Comparison of ENCODE assay signal across 16 cellular contexts in genomic region chr6:169337881-169338445, GRCh38.
DNase-seq lines count a peak whose midpoint lies in the region; FAIRE-seq and TF ChIP-seq lines count a peak whose summit lies in the region.
"Had no signal": no experiment of that assay in that cellular context is flagged by ENCODE, and none has a peak within 500 bp of the region (broad histone marks: within the 10 kb centered on the region; RNA-seq: fewer than 3 reads in every experiment).

No MANE protein-coding gene starts in this region.

- no peak overlapping the region for H3K9ac ChIP-seq in H1 (replicated peaks in 1 of 4; ENCODE audit: extremely low read depth in 1 of 4, low read depth in 3 of 4, low read length in 3 of 4)

- H2BK20ac ChIP-seq in H1 (ENCODE audit: low read length): no peak overlapping the region

- intact Hi-C loops in adrenal gland (cut with DNase I): no loop called here

- POLR2A ChIA-PET in H1 (lab: Charles Lee; ENCODE audit: partially characterized antibody) (interaction anchor here (0.6 kb wide), 1 partner anchor 54 kb away, joined by 3 read pairs; no protein-coding TSS in a partner anchor), HEK293T (lab: Yijun Ruan, JAX) (no interaction called here)

- H3K79me1 ChIP-seq in H1 (ENCODE audit: low read depth, low read length): no peaks in the 10 kb centered on the region

- no peaks in the 10 kb centered on the region for H3K36me3 Mint-ChIP-seq in mesothelial cell of epicardium
- H3K36me3 Mint-ChIP-seq: CD8-positive, alpha-beta memory T cell had no signal

- TF ChIP-seq POLR2A in H1 (IDR thresholded peaks at IDR 0.05; ENCODE audit: control extremely low read depth in 1 of 2, low read depth in 2 of 2, low read length in 2 of 2): no peak
- TF ChIP-seq POLR2A in adrenal gland (IDR thresholded peaks at IDR 0.05): no peak

- no peaks in the 10 kb centered on the region for H3K27me3 ChIP-seq in H1 (replicated peaks in 1 of 4; ENCODE audit: control insufficient read depth in 3 of 4, extremely low read depth in 1 of 4, insufficient read depth in 3 of 4, low read length in 3 of 4)
- H3K27me3 ChIP-seq in adrenal gland: no peaks in the 10 kb centered on the region

- H3K4me3 ChIP-seq in H1 (ENCODE audit: extremely low read depth in 1 of 4, insufficient read depth in 2 of 4, low read depth in 3 of 4, low read length in 4 of 4) (no peak overlapping the region), adrenal gland (no peak overlapping the region)
- H3K4me3 ChIP-seq: GM12878, K562 had no signal

- in situ Hi-C loops in G401 (cut with HindIII; ENCODE audit: low sequenced_read_pairs): no loop called here
- in situ Hi-C loops in GM13977 (cut with MboI; ENCODE audit: low pct_unique_long_range_greater_than_20kb, low sequenced_read_pairs, unreplicated experiment): no loop called here

- H2BK5ac ChIP-seq in H1 (ENCODE audit: low read depth, low read length): no peak overlapping the region

- H4K20me1 ChIP-seq in H1 (replicated peaks in 1 of 2; ENCODE audit: control insufficient read depth in 1 of 2, insufficient read depth in 2 of 2, low read length in 2 of 2): no peaks in the 10 kb centered on the region

- no peak for FAIRE-seq in H1 (lab: Jason Lieb, UNC)
- FAIRE-seq: GM12878, K562 had no signal

- no peak overlapping the region for H2AFZ ChIP-seq in H1 (ENCODE audit: low read length)

- no peak overlapping the region for H3K4ac ChIP-seq in H1 (replicated peaks; ENCODE audit: insufficient read length, low read depth, low read length)

- TF ChIP-seq CTCF in H1 (IDR thresholded peaks at IDR 0.05; ENCODE audit: control extremely low read depth in 1 of 3, insufficient read depth in 1 of 3, low read depth in 1 of 3, low read length in 3 of 3): no peak
- no peak for TF ChIP-seq CTCF in mesothelial cell of epicardium (IDR thresholded peaks at IDR 0.05; ENCODE audit: unreplicated experiment)
- TF ChIP-seq CTCF in adrenal gland (IDR thresholded peaks at IDR 0.05): no peak
- TF ChIP-seq CTCF in GM13977 (IDR thresholded peaks at IDR 0.05; ENCODE audit: extremely low read depth, insufficient read depth, missing control alignments): no peak

- peak overlapping the region; percentile 60 for H3K27ac Mint-ChIP-seq in mesothelial cell of epicardium
- H3K27ac Mint-ChIP-seq: CD8-positive, alpha-beta memory T cell had no signal

- H3K56ac ChIP-seq in H1 (replicated peaks; ENCODE audit: insufficient read length, low read depth, low read length): no peak overlapping the region

- H2AK5ac ChIP-seq in H1 (ENCODE audit: low read depth, low read length): no peak overlapping the region

- H3K9me3 Mint-ChIP-seq in mesothelial cell of epicardium: no peaks in the 10 kb centered on the region
- H3K9me3 Mint-ChIP-seq: CD8-positive, alpha-beta memory T cell had no signal

- peak; percentile 55 for DNase-seq in AG08395 (ENCODE audit: low spot score)
- DNase-seq in G401 (ENCODE audit: low spot score): peak; percentile 97
- DNase-seq in H1 (ENCODE audit: low read depth in 1 of 2, low spot score in 2 of 2): no peak
- no peak for DNase-seq in mesothelial cell of epicardium (ENCODE audit: low spot score in 2 of 2, unreplicated experiment in 2 of 2)
- DNase-seq in HEK293T (ENCODE audit: extremely low spot score): no peak
- no peak for DNase-seq in HK-2 (ENCODE audit: unreplicated experiment)
- no peak for DNase-seq in adrenal gland
- no peak for DNase-seq in GM13977 (ENCODE audit: low spot score)
- DNase-seq: CD8-positive, alpha-beta memory T cell; NCI-H1048; NCI-H146; NCI-H2107; NCI-H774; SIG-M5 had no signal

- no peaks in the 10 kb centered on the region for H3K79me2 ChIP-seq in H1 (ENCODE audit: control insufficient read depth in 1 of 2, insufficient read depth in 2 of 2, low read length in 2 of 2)

- peaks cover 41% of the 10 kb centered on the region for H3K4me1 Mint-ChIP-seq in mesothelial cell of epicardium
- H3K4me1 Mint-ChIP-seq: CD8-positive, alpha-beta memory T cell had no signal

- H3K18ac ChIP-seq in H1 (ENCODE audit: extremely low read depth, low read length): no peak overlapping the region

- H3K9me3 ChIP-seq in H1 (ENCODE audit: insufficient read depth in 2 of 2, low read depth in 1 of 2, low read length in 1 of 2) (no peaks in the 10 kb centered on the region; a peak in 1 of 4 replicates), adrenal gland (replicated peaks in 1 of 3) (no peaks in the 10 kb centered on the region)

- no peak overlapping the region for H4K5ac ChIP-seq in H1 (ENCODE audit: insufficient read length, low read depth, low read length)

- no peak overlapping the region for H3K27ac ChIP-seq in H1 (ENCODE audit: low read depth, low read length)
- H3K27ac ChIP-seq in adrenal gland: no peak overlapping the region

- no peak overlapping the region for H3K14ac ChIP-seq in H1 (ENCODE audit: insufficient read length)

- H2BK12ac ChIP-seq in H1 (ENCODE audit: low read depth, low read length): 0 out of 2 replicates have a peak overlapping the region, but pooled peaks have one; percentile 9

- H3K23ac ChIP-seq in H1 (ENCODE audit: insufficient read length): no peak overlapping the region

- no peak for TF ChIP-seq EP300 in H1 (IDR thresholded peaks at IDR 0.05; ENCODE audit: borderline replicate concordance in 1 of 2, low read depth in 2 of 2, low read length in 2 of 2)

- no peak overlapping the region for H2BK120ac ChIP-seq in H1 (replicated peaks; ENCODE audit: low read depth, low read length)

- H3K4me1 ChIP-seq in H1 (replicated peaks in 1 of 4; ENCODE audit: control insufficient read depth in 3 of 4, insufficient read depth in 4 of 4, low read length in 3 of 4) (no peaks in the 10 kb centered on the region; a peak in 1 of 7 replicates), adrenal gland (replicated peaks in 1 of 2) (no peaks in the 10 kb centered on the region)

- H4K91ac ChIP-seq in H1 (replicated peaks; ENCODE audit: insufficient read length, low read length): no peak overlapping the region

- no peak for TF ChIP-seq RAD21 in H1 (IDR thresholded peaks at IDR 0.05 in 1 of 2, conservative IDR thresholded peaks at IDR 0.05 in 1 of 2; ENCODE audit: low read depth in 2 of 2, low read length in 2 of 2)

- CTCF ChIA-PET in H1 (lab: Charles Lee; ENCODE audit: partially characterized antibody) (interaction anchor here (1.6 kb wide), 1 partner anchor 32 kb away, joined by 4 read pairs; no protein-coding TSS in a partner anchor), HEK293T (lab: Yijun Ruan, JAX) (no interaction called here)

- H2BK15ac ChIP-seq in H1 (ENCODE audit: low read length): no peak overlapping the region

- 82% methylated on average over 9 of the region's 11 CpGs; no CpG with 5 or more reads in 1 of the 2 experiments for WGBS in H1 (ENCODE audit: extremely low coverage in 1 of 2, insufficient coverage in 1 of 2, insufficient read length in 1 of 2, insufficient replicate concordance in 2 of 2, low coverage in 1 of 2, low lambda C conversion rate in 2 of 2, missing lambda C conversion rate in 1 of 2), 2 experiments
- WGBS in adrenal gland, 4 donors: 92 to 97% (median 93%) methylated on average over 5 to 11 of the region's 11 CpGs

- H3K4me3 Mint-ChIP-seq in mesothelial cell of epicardium: no peak overlapping the region
- H3K4me3 Mint-ChIP-seq: CD8-positive, alpha-beta memory T cell had no signal

- no peaks in the 10 kb centered on the region for H3K23me2 ChIP-seq in H1 (ENCODE audit: low read depth, low read length)

- H3K36me3 ChIP-seq in H1 (ENCODE audit: control insufficient read depth in 2 of 4, insufficient read depth in 4 of 4, low read length in 3 of 4) (no peaks in the 10 kb centered on the region), adrenal gland (replicated peaks in 1 of 2) (no peaks in the 10 kb centered on the region)

- H4K8ac ChIP-seq in H1 (ENCODE audit: extremely low read depth, insufficient read depth, low read length): no peak overlapping the region

- no peaks in the 10 kb centered on the region for H3K27me3 Mint-ChIP-seq in mesothelial cell of epicardium (ENCODE audit: low read depth)

- no peak overlapping the region for H3K4me2 ChIP-seq in H1 (ENCODE audit: insufficient read depth in 1 of 2, low read depth in 2 of 2, low read length in 2 of 2)

TF ChIP-seq in H1, 55 proteins besides CTCF, POLR2A, EP300 and RAD21 (continues in another document):
- no peak for TF ChIP-seq SP1 (IDR thresholded peaks at IDR 0.05; ENCODE audit: low read depth, low read length)
- no peak for TF ChIP-seq PHF8 (conservative IDR thresholded peaks at IDR 0.05; ENCODE audit: low read depth, low read length)
- no peak for TF ChIP-seq SRF (IDR thresholded peaks at IDR 0.05; ENCODE audit: low read depth, low read length)
- no peak for TF ChIP-seq BCL11A (IDR thresholded peaks at IDR 0.05; ENCODE audit: low read depth in 2 of 2, low read length in 2 of 2)
- no peak for TF ChIP-seq CBX8 (IDR thresholded peaks at IDR 0.05; ENCODE audit: borderline replicate concordance, low read depth, low read length)
- no peak for TF ChIP-seq SAP30 (IDR thresholded peaks at IDR 0.05; ENCODE audit: insufficient read depth, insufficient replicate concordance, low read length)
- TF ChIP-seq YY1 (IDR thresholded peaks at IDR 0.05; ENCODE audit: low read depth, low read length): no peak
- no peak for TF ChIP-seq POLR2AphosphoS5 (IDR thresholded peaks at IDR 0.05; ENCODE audit: low read depth, low read length)
- no peak for TF ChIP-seq SIN3A (conservative IDR thresholded peaks at IDR 0.05 in 1 of 2, IDR thresholded peaks at IDR 0.05 in 1 of 2; ENCODE audit: low read depth in 1 of 2, low read length in 2 of 2)
- TF ChIP-seq CREB1 (IDR thresholded peaks at IDR 0.05): no peak
- no peak for TF ChIP-seq POU5F1 (IDR thresholded peaks at IDR 0.05; ENCODE audit: low read depth, low read length)
- no peak for TF ChIP-seq CHD2 (IDR thresholded peaks at IDR 0.05; ENCODE audit: low read length)

TF ChIP-seq in HEK293T, 16 proteins besides CTCF, POLR2A, EP300 and RAD21 (continues in another document):
- no peak for TF ChIP-seq PKNOX1 (IDR thresholded peaks at IDR 0.05)
- no peak for TF ChIP-seq SUZ12 (IDR thresholded peaks at IDR 0.05)
- TF ChIP-seq FOXK2 (IDR thresholded peaks at IDR 0.05): no peak
- TF ChIP-seq HDGF (IDR thresholded peaks at IDR 0.05; ENCODE audit: borderline replicate concordance): no peak
- TF ChIP-seq BHLHE40 (IDR thresholded peaks at IDR 0.05; ENCODE audit: borderline replicate concordance): no peak
- TF ChIP-seq TARDBP (IDR thresholded peaks at IDR 0.05): no peak
- TF ChIP-seq ZNF384 (IDR thresholded peaks at IDR 0.05): no peak
- TF ChIP-seq FOXM1 (IDR thresholded peaks at IDR 0.05; ENCODE audit: borderline replicate concordance): no peak
- TF ChIP-seq ARNT (IDR thresholded peaks at IDR 0.05): no peak
- TF ChIP-seq LEF1 (IDR thresholded peaks at IDR 0.05; ENCODE audit: borderline replicate concordance): no peak
- no peak for TF ChIP-seq L3MBTL2 (conservative IDR thresholded peaks at IDR 0.05)

Comparison
In these comparisons a context has a peak if more than half of its experiments do, and no peak if none do; other contexts are left out.
1. DNase-seq: peak in AG08395 (single experiment) and G401 (single experiment); none in H1 (0 of 2), mesothelial cell of epicardium (0 of 2), HEK293T (single experiment), HK-2 (single experiment), adrenal gland (0 of 7) and GM13977 (single experiment).